In genomic region chr4:180225977-180226376, GRCh38 we compare ENCODE assay signal across 8 cellular contexts.
"Had no signal": no experiment of that assay in that cellular context is flagged by ENCODE, and none has a peak within 500 bp of the region (broad histone marks: within the 10 kb centered on the region; RNA-seq: fewer than 3 reads in every experiment).

No MANE protein-coding gene starts in this region.

- ATAC-seq: GM12878 had no signal

- H3K4me3 ChIP-seq: GM12878 had no signal

- FAIRE-seq: G401.6, GM12878, GM12891, GM12892, GM18507, GM19239 had no signal

- DNase-seq: GDM1, GF-D8 had no signal
